In genomic region chr9:79127661-79128060, GRCh38 we compare ENCODE assay signal across 23 cellular contexts.
"Had no signal": no experiment of that assay in that cellular context is flagged by ENCODE, and none has a peak within 500 bp of the region (broad histone marks: within the 10 kb centered on the region; RNA-seq: fewer than 3 reads in every experiment).

No MANE protein-coding gene starts in this region.

- H3K36me3 ChIP-seq: esophagus muscularis mucosa, gastrocnemius medialis, left ventricle myocardium inferior, spleen, tibial nerve had no signal

- H3K27ac ChIP-seq: esophagus muscularis mucosa, gastrocnemius medialis, hepatocyte, left ventricle myocardium inferior, spleen, tibial nerve, VCaP had no signal

- H3K4me3 ChIP-seq: esophagus muscularis mucosa, gastrocnemius medialis, hepatocyte, left ventricle myocardium inferior, lung, spleen, tibial nerve had no signal

- H3K4me2 ChIP-seq: hepatocyte had no signal

- H3K79me2 ChIP-seq: hepatocyte had no signal

- H3K27me3 ChIP-seq: esophagus muscularis mucosa, gastrocnemius medialis, hepatocyte, spleen, tibial nerve had no signal

- H2AFZ ChIP-seq: hepatocyte had no signal

- H3K9me3 ChIP-seq: esophagus muscularis mucosa, gastrocnemius medialis, left ventricle myocardium inferior, spleen, tibial nerve had no signal

- H3K4me1 ChIP-seq: gastrocnemius medialis, left ventricle myocardium inferior, tibial nerve had no signal

- DNase-seq: activated CD4-positive, alpha-beta T cell treated with anti-CD3 and anti-CD28 coated beads for 48 hours; activated CD4-positive, alpha-beta T cell treated with anti-CD3 and anti-CD28 coated beads, Interleukin-2, amount 50 U/mL, for 48 hours; activated CD8-positive, alpha-beta memory T cell treated with anti-CD3 and anti-CD28 coated beads, Interleukin-2, amount 50 U/mL, for 4 hours; activated effector memory CD4-positive, alpha-beta T cell treated with anti-CD3 and anti-CD28 coated beads, Interleukin-2, amount 50 U/mL, for 16 hours; activated naive CD4-positive, alpha-beta T cell treated with anti-CD3 and anti-CD28 coated beads, Interleukin-2, amount 10 ng/mL, durations not matched to agents 7 days and 5 days; activated T-cell treated with anti-CD3 and anti-CD28 coated beads, Interleukin-2, amount 50 U/mL, for 1 hour; amniotic stem cell; caudate nucleus; cortex of kidney; gastrocnemius medialis; islet precursor cell; left ventricle myocardium inferior; mesendoderm; posterior cingulate gyrus; right cardiac atrium; spleen; stimulated activated naive CD4-positive, alpha-beta T cell treated with Interleukin-2 at 50 U/mL for 16 hours; T-helper 9 cell had no signal
